ENCODE assay signal across 10 cellular contexts in genomic region chr2:200471928-200472645, GRCh38. TPM values are rescaled to one million over a fixed set of nuclear protein-coding genes. Genes with fewer than 3 reads are reported as not detected.
DNase-seq lines count a peak whose midpoint lies in the region; ATAC-seq and TF ChIP-seq lines count a peak whose summit lies in the region.
"Had no signal": no experiment of that assay in that cellular context is flagged by ENCODE, and none has a peak within 500 bp of the region (broad histone marks: within the 10 kb centered on the region; RNA-seq: fewer than 3 reads in every experiment).

No MANE protein-coding gene starts in this region.

- H3K27me3 ChIP-seq in left ventricle myocardium inferior (ENCODE audit: low read depth) (no peaks in the 10 kb centered on the region), BE2C (no peaks in the 10 kb centered on the region)
- H3K27me3 ChIP-seq: ovary had no signal

- H3K4me3 ChIP-seq in left ventricle myocardium inferior (no peak overlapping the region), BE2C (ENCODE audit: low read depth, low read length) (no peak overlapping the region)
- H3K4me3 ChIP-seq: K562, ovary had no signal

- H3K9me3 ChIP-seq in left ventricle myocardium inferior (replicated peaks) (no peaks in the 10 kb centered on the region), BE2C (no peaks in the 10 kb centered on the region)
- H3K9me3 ChIP-seq: ovary had no signal

- ATAC-seq in GM18873 (IDR thresholded peaks at IDR 0.05; ENCODE audit: low FRiP score, unreplicated experiment) (peak; percentile 6), GM21529 (IDR thresholded peaks at IDR 0.05; ENCODE audit: unreplicated experiment) (peak; percentile 14), HG03095 (IDR thresholded peaks at IDR 0.05; ENCODE audit: unreplicated experiment) (peak; percentile 4)

- TF ChIP-seq CTCF in left ventricle myocardium inferior (IDR thresholded peaks at IDR 0.05; ENCODE audit: borderline replicate concordance) (no peak), BE2C (IDR thresholded peaks at IDR 0.05; ENCODE audit: low read depth, low read length) (no peak)

- DNase-seq in left ventricle myocardium inferior (no peak), DMS53 (lab: John Stamatoyannopoulos, UW) (no peak), BE2C (no peak), NCI-H2081 (lab: John Stamatoyannopoulos, UW) (no peak)
- DNase-seq: ovary had no signal

- H3K36me3 ChIP-seq in left ventricle myocardium inferior (peaks cover 84% of the 10 kb centered on the region), BE2C (peaks cover 44% of the 10 kb centered on the region)
- H3K36me3 ChIP-seq: ovary had no signal

- H3K4me1 ChIP-seq in left ventricle myocardium inferior (peaks cover 13% of the 10 kb centered on the region), BE2C (peaks cover 15% of the 10 kb centered on the region)

- intact Hi-C loops in left ventricle myocardium inferior (cut with micrococcal nuclease): no loop called here

- H3K27ac ChIP-seq in cingulate gyrus (ENCODE audit: low read depth, low read length) (peak overlapping the region; percentile 92), left ventricle myocardium inferior (replicated peaks) (no peak overlapping the region)
- H3K27ac ChIP-seq: ovary had no signal

RNA-seq across cellular contexts. Expression of gene KCTD18, which starts 37.8 kb away (rescaled TPM):
- 9.4 TPM for total RNA-seq in left ventricle myocardium inferior
- polyA plus RNA-seq in BE2C (2012; ENCODE audit: insufficient read depth, insufficient read length, low read depth): 9.4 TPM

RNA-seq across cellular contexts. Expression of gene SGO2, which starts 53.9 kb away (rescaled TPM):
- total RNA-seq in left ventricle myocardium inferior: 1.6 TPM
- 2.2 TPM for polyA plus RNA-seq in BE2C (2012; ENCODE audit: insufficient read depth, insufficient read length, low read depth)
